Comparison of ENCODE assay signal across 8 cellular contexts in the genomic region with DNA sequence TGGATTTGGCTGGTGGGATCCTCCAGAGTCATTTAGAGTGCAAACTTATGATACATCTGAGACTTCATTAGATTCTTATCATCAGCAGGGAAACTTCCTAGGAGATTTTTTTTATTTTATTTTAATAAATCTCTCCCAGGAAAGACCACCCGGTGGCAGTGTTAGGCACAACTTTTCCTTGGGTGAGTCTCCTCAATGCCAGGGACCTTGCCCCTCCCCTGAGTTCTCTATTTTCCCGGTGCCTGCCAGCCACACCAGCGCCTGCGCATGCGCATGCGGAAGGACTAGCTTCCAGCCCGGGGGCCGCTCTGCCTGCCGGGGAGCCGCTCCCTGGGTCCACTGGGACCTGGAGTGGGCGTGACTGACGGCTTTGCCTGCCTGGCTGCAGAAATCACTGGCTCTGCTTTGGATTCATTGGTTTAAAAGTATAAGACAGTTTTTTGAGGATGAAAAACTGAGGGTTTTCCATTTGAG.
DNase-seq lines count a peak whose midpoint lies in the region; ATAC-seq and TF ChIP-seq lines count a peak whose summit lies in the region.

No MANE protein-coding gene starts in this region.

- H3K79me2 ChIP-seq in fibroblast of lung (ENCODE audit: control insufficient read depth, insufficient read depth, low read length) = no peaks in the 10 kb centered on the region

- no peak overlapping the region for H2AFZ ChIP-seq in fibroblast of lung (ENCODE audit: low read length)

- no peaks in the 10 kb centered on the region for H3K36me3 ChIP-seq in RWPE2 (ENCODE audit: low read depth)
- no peaks in the 10 kb centered on the region for H3K36me3 ChIP-seq in fibroblast of lung (ENCODE audit: control insufficient read depth, insufficient read depth, low read length)

- H3K9me3 ChIP-seq in RWPE2 (ENCODE audit: severe bottlenecking) (no peaks in the 10 kb centered on the region), fibroblast of lung (ENCODE audit: control insufficient read depth, insufficient read depth, low read depth, low read length) (no peaks in the 10 kb centered on the region)

- H3K27ac ChIP-seq in RWPE2 (ENCODE audit: poor library complexity, severe bottlenecking) (no peak overlapping the region), fibroblast of lung (ENCODE audit: insufficient read depth, low read length) (no peak overlapping the region)

- H3K4me1 ChIP-seq in RWPE2 (ENCODE audit: insufficient read depth, poor library complexity, severe bottlenecking) (no peaks in the 10 kb centered on the region), fibroblast of lung (ENCODE audit: control insufficient read depth, extremely low read depth, insufficient read depth, low read length) (no peaks in the 10 kb centered on the region)

- H3K27me3 ChIP-seq in RWPE2 (ENCODE audit: insufficient read depth, poor library complexity, severe bottlenecking) (peaks cover 17% of the 10 kb centered on the region), fibroblast of lung (ENCODE audit: control insufficient read depth, insufficient read depth, low read length) (no peaks in the 10 kb centered on the region)

- no peaks in the 10 kb centered on the region for H4K20me1 ChIP-seq in fibroblast of lung (ENCODE audit: control insufficient read depth, extremely low read depth, insufficient read depth, low read length)

- peak; percentile 92 for ATAC-seq in RWPE2 (ENCODE audit: low read depth)
- ATAC-seq in HG03460 (IDR thresholded peaks at IDR 0.05; ENCODE audit: unreplicated experiment) = no peak
- ATAC-seq in HG03175 (IDR thresholded peaks at IDR 0.05; ENCODE audit: unreplicated experiment) = no peak

- H3K4me2 ChIP-seq in fibroblast of lung (ENCODE audit: extremely low read depth, insufficient read depth, low read length) = no peak overlapping the region

- no peak overlapping the region for H3K9ac ChIP-seq in fibroblast of lung (ENCODE audit: insufficient read depth, low read length)

- DNase-seq in CD1c-positive myeloid dendritic cell (ENCODE audit: extremely low spot score) (peak; percentile 82), LHCN-M2 (ENCODE audit: low read depth) (peak; percentile 83), RWPE2 (ENCODE audit: low spot score) (peak; percentile 79), fibroblast of lung (ENCODE audit: low read depth in 2 of 2) (peak; percentile 53 to 55), mucosa of gallbladder (ENCODE audit: low spot score) (peak; percentile 65), GM19240 (ENCODE audit: insufficient read length, low spot score) (no peak)

- H3K4me3 ChIP-seq in RWPE2 (ENCODE audit: severe bottlenecking) (no peak overlapping the region), fibroblast of lung (replicated peaks in 1 of 4; ENCODE audit: control extremely low read depth in 1 of 4, insufficient read depth in 1 of 4, low read depth in 3 of 4, low read length in 4 of 4) (peak overlapping the region in 1 of 4 experiments; percentile 7)

- peak; percentile 45 for TF ChIP-seq CTCF in RWPE2 (IDR thresholded peaks at IDR 0.05; ENCODE audit: poor library complexity, severe bottlenecking)
- no peak for TF ChIP-seq CTCF in fibroblast of lung (conservative IDR thresholded peaks at IDR 0.05 in 1 of 2, IDR thresholded peaks at IDR 0.05 in 1 of 2; ENCODE audit: low read depth in 1 of 2, low read length in 2 of 2)
